In the genomic region with DNA sequence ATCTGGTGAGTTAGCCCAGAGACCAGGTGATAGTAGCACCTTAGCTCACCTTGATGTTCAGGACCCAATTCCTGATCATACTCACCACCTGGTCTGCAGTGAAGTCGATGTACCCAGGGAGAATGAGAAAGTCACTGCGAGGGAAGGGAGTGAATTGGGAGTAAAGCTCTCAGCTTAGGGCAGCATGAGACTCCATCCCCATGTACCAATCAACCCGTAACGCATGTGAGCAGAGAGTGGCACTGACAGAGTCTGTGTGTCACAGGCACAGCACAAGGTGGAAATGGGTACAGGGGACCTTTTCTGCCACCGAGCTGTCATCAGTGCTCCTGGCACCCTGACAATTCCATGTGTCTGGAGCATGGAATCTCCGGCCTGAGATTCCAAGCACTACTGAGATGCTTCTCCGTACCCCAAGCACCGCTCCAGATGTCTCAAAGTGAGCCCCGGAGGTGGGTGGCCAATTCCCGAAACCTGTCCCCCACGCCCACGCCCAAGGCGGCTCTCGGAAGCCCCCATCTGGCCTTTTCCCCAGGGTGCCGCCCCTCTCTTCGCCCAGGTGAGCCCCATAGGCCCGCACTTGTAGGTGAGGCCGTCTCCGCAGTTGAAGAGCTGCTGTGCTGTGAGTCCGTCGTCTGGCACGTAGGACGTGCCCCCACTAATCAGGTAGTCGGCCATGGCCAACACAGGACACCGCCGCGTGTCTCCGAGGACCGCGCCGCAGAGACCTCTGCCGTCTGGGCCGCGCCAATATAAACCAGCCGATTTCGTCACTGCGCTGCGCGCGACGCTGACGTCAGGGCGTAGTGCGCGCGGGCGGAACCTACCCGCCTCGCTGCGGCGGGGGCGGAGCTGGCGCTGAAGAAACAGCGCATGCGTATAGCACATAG, we compare ENCODE assay signal across 1 cellular context.
TF ChIP-seq lines count a peak whose summit lies in the region.

Gene IMPDH2, minus strand, starts transcription at position 726 of the 890 bp plus-strand sequence. Its CDS starts 48 bp downstream, at position 678.

TF ChIP-seq in HEK293, 187 proteins besides CTCF, POLR2A, EP300 and RAD21 (continued from another document):
- TF ChIP-seq ZBTB49 (tag by site-specific recombination; IDR thresholded peaks at IDR 0.05; ENCODE audit: low read depth): no peak
- no peak for TF ChIP-seq ZNF19 (tag by site-specific recombination; IDR thresholded peaks at IDR 0.05; ENCODE audit: low read depth)
- TF ChIP-seq ZNF677 (tag by site-specific recombination; IDR thresholded peaks at IDR 0.05): no peak
- TF ChIP-seq FEZF1 (tag by site-specific recombination; IDR thresholded peaks at IDR 0.05): no peak
- TF ChIP-seq, protein P1, sequence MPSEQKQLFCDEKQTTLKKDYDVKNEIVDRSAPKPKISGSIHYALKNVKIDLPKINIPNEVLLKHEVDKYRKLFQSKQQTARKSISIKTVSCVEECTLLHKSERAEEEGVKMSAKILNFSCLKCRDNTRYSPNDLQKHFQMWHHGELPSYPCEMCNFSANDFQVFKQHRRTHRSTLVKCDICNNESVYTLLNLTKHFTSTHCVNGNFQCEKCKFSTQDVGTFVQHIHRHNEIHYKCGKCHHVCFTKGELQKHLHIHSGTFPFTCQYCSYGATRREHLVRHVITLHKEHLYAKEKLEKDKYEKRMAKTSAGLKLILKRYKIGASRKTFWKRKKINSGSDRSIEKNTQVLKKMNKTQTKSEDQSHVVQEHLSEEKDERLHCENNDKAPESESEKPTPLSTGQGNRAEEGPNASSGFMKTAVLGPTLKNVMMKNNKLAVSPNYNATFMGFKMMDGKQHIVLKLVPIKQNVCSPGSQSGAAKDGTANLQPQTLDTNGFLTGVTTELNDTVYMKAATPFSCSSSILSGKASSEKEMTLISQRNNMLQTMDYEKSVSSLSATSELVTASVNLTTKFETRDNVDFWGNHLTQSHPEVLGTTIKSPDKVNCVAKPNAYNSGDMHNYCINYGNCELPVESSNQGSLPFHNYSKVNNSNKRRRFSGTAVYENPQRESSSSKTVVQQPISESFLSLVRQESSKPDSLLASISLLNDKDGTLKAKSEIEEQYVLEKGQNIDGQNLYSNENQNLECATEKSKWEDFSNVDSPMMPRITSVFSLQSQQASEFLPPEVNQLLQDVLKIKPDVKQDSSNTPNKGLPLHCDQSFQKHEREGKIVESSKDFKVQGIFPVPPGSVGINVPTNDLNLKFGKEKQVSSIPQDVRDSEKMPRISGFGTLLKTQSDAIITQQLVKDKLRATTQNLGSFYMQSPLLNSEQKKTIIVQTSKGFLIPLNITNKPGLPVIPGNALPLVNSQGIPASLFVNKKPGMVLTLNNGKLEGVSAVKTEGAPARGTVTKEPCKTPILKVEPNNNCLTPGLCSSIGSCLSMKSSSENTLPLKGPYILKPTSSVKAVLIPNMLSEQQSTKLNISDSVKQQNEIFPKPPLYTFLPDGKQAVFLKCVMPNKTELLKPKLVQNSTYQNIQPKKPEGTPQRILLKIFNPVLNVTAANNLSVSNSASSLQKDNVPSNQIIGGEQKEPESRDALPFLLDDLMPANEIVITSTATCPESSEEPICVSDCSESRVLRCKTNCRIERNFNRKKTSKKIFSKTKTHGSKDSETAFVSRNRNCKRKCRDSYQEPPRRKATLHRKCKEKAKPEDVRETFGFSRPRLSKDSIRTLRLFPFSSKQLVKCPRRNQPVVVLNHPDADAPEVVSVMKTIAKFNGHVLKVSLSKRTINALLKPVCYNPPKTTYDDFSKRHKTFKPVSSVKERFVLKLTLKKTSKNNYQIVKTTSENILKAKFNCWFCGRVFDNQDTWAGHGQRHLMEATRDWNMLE (tag by site-specific recombination; conservative IDR thresholded peaks at IDR 0.05; ENCODE audit: low read depth): no peak; the same call in 1 of the 2 replicates
- TF ChIP-seq ZNF302 (tag by site-specific recombination; IDR thresholded peaks at IDR 0.05; ENCODE audit: low read depth): no peak
- TF ChIP-seq ZNF629 (tag by site-specific recombination; IDR thresholded peaks at IDR 0.05): peak; percentile 98
- 0 out of 2 replicates have a peak, but pooled peaks have one; percentile 52 for TF ChIP-seq ZNF785 (tag by site-specific recombination; IDR thresholded peaks at IDR 0.05)
